7 cellular contexts compared by ENCODE assay signal in genomic region chr17:73528679-73529078, GRCh38.
"Had no signal": no experiment of that assay in that cellular context is flagged by ENCODE, and none has a peak within 500 bp of the region (broad histone marks: within the 10 kb centered on the region; RNA-seq: fewer than 3 reads in every experiment).

No MANE protein-coding gene starts in this region.

- H3K9me3 ChIP-seq: HAP-1 had no signal

- H2AFZ ChIP-seq: GM23248 had no signal

- H3K9ac ChIP-seq: GM23248 had no signal

- H3K27ac ChIP-seq: GM23248 had no signal

- H3K36me3 ChIP-seq: HAP-1 had no signal

- DNase-seq: GM23248, GOT3, H7, HFFc6 had no signal

- FAIRE-seq: HTR-8/SVneo had no signal

- ATAC-seq: HCT116 had no signal

- H3K4me3 ChIP-seq: GM23248, HAP-1 had no signal

- H3K4me1 ChIP-seq: HAP-1 had no signal
